ENCODE assay signal across 2 cellular contexts in the genomic region with DNA sequence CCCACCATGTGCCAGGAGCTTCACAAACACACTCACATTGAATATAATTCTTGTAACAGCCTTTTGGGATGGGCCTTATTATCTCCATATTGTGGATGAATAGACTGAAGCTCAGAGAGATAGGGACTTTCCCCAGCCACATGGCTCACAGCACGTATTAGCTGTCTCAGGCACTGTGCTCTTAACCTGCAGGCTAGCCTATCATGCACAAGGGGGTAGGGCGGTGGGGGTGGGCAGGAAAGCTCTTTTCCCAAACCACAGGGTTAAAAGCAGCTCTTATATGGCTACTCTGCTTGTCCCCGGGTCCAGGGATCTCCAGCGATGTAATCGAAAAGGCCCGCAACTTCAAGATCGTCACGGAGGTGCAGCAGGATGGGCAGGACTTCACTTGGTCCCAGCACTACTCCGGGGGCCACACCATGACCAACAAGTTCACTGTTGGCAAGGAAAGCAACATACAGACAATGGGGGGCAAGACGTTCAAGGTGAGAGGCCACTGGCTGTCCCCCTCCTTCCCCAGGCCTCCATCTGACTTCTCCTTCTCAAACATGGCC.
A peak's percentile ranks its signal among the peaks of the same experiment; 100 is the strongest.
TF ChIP-seq lines count a peak whose summit lies in the region.

No MANE protein-coding gene starts in this region.

TF ChIP-seq in GM23338, 12 proteins besides CTCF, POLR2A, EP300 and RAD21:
- TF ChIP-seq, protein P1, sequence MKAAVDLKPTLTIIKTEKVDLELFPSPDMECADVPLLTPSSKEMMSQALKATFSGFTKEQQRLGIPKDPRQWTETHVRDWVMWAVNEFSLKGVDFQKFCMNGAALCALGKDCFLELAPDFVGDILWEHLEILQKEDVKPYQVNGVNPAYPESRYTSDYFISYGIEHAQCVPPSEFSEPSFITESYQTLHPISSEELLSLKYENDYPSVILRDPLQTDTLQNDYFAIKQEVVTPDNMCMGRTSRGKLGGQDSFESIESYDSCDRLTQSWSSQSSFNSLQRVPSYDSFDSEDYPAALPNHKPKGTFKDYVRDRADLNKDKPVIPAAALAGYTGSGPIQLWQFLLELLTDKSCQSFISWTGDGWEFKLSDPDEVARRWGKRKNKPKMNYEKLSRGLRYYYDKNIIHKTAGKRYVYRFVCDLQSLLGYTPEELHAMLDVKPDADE (IDR thresholded peaks at IDR 0.05), result no peak

TF ChIP-seq in H1, 55 proteins besides CTCF, POLR2A, EP300 and RAD21:
- TF ChIP-seq CHD2 (IDR thresholded peaks at IDR 0.05; ENCODE audit: low read length), result no peak
- TF ChIP-seq, protein P2, sequence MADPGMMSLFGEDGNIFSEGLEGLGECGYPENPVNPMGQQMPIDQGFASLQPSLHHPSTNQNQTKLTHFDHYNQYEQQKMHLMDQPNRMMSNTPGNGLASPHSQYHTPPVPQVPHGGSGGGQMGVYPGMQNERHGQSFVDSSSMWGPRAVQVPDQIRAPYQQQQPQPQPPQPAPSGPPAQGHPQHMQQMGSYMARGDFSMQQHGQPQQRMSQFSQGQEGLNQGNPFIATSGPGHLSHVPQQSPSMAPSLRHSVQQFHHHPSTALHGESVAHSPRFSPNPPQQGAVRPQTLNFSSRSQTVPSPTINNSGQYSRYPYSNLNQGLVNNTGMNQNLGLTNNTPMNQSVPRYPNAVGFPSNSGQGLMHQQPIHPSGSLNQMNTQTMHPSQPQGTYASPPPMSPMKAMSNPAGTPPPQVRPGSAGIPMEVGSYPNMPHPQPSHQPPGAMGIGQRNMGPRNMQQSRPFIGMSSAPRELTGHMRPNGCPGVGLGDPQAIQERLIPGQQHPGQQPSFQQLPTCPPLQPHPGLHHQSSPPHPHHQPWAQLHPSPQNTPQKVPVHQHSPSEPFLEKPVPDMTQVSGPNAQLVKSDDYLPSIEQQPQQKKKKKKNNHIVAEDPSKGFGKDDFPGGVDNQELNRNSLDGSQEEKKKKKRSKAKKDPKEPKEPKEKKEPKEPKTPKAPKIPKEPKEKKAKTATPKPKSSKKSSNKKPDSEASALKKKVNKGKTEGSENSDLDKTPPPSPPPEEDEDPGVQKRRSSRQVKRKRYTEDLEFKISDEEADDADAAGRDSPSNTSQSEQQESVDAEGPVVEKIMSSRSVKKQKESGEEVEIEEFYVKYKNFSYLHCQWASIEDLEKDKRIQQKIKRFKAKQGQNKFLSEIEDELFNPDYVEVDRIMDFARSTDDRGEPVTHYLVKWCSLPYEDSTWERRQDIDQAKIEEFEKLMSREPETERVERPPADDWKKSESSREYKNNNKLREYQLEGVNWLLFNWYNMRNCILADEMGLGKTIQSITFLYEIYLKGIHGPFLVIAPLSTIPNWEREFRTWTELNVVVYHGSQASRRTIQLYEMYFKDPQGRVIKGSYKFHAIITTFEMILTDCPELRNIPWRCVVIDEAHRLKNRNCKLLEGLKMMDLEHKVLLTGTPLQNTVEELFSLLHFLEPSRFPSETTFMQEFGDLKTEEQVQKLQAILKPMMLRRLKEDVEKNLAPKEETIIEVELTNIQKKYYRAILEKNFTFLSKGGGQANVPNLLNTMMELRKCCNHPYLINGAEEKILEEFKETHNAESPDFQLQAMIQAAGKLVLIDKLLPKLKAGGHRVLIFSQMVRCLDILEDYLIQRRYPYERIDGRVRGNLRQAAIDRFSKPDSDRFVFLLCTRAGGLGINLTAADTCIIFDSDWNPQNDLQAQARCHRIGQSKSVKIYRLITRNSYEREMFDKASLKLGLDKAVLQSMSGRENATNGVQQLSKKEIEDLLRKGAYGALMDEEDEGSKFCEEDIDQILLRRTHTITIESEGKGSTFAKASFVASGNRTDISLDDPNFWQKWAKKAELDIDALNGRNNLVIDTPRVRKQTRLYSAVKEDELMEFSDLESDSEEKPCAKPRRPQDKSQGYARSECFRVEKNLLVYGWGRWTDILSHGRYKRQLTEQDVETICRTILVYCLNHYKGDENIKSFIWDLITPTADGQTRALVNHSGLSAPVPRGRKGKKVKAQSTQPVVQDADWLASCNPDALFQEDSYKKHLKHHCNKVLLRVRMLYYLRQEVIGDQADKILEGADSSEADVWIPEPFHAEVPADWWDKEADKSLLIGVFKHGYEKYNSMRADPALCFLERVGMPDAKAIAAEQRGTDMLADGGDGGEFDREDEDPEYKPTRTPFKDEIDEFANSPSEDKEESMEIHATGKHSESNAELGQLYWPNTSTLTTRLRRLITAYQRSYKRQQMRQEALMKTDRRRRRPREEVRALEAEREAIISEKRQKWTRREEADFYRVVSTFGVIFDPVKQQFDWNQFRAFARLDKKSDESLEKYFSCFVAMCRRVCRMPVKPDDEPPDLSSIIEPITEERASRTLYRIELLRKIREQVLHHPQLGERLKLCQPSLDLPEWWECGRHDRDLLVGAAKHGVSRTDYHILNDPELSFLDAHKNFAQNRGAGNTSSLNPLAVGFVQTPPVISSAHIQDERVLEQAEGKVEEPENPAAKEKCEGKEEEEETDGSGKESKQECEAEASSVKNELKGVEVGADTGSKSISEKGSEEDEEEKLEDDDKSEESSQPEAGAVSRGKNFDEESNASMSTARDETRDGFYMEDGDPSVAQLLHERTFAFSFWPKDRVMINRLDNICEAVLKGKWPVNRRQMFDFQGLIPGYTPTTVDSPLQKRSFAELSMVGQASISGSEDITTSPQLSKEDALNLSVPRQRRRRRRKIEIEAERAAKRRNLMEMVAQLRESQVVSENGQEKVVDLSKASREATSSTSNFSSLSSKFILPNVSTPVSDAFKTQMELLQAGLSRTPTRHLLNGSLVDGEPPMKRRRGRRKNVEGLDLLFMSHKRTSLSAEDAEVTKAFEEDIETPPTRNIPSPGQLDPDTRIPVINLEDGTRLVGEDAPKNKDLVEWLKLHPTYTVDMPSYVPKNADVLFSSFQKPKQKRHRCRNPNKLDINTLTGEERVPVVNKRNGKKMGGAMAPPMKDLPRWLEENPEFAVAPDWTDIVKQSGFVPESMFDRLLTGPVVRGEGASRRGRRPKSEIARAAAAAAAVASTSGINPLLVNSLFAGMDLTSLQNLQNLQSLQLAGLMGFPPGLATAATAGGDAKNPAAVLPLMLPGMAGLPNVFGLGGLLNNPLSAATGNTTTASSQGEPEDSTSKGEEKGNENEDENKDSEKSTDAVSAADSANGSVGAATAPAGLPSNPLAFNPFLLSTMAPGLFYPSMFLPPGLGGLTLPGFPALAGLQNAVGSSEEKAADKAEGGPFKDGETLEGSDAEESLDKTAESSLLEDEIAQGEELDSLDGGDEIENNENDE (IDR thresholded peaks at IDR 0.05; ENCODE audit: insufficient replicate concordance, low read length), result no peak
- TF ChIP-seq BRCA1 (IDR thresholded peaks at IDR 0.05; ENCODE audit: low read depth, low read length), result no peak
- TF ChIP-seq, protein P3, sequence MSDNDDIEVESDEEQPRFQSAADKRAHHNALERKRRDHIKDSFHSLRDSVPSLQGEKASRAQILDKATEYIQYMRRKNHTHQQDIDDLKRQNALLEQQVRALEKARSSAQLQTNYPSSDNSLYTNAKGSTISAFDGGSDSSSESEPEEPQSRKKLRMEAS (IDR thresholded peaks at IDR 0.05), result peak; percentile 64
- TF ChIP-seq MAFK (IDR thresholded peaks at IDR 0.05; ENCODE audit: low read depth, low read length), result no peak
- no peak for TF ChIP-seq CHD1 (IDR thresholded peaks at IDR 0.05; ENCODE audit: low read depth, low read length)
- no peak for TF ChIP-seq SIN3A (conservative IDR thresholded peaks at IDR 0.05 in 1 of 2, IDR thresholded peaks at IDR 0.05 in 1 of 2; ENCODE audit: low read depth in 1 of 2, low read length in 2 of 2)
- TF ChIP-seq KDM5A (IDR thresholded peaks at IDR 0.05; ENCODE audit: low read length), result no peak
- TF ChIP-seq, protein P4, sequence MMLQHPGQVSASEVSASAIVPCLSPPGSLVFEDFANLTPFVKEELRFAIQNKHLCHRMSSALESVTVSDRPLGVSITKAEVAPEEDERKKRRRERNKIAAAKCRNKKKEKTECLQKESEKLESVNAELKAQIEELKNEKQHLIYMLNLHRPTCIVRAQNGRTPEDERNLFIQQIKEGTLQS (IDR thresholded peaks at IDR 0.05; ENCODE audit: insufficient read depth, low read depth, low read length), result no peak
